In the genomic region with DNA sequence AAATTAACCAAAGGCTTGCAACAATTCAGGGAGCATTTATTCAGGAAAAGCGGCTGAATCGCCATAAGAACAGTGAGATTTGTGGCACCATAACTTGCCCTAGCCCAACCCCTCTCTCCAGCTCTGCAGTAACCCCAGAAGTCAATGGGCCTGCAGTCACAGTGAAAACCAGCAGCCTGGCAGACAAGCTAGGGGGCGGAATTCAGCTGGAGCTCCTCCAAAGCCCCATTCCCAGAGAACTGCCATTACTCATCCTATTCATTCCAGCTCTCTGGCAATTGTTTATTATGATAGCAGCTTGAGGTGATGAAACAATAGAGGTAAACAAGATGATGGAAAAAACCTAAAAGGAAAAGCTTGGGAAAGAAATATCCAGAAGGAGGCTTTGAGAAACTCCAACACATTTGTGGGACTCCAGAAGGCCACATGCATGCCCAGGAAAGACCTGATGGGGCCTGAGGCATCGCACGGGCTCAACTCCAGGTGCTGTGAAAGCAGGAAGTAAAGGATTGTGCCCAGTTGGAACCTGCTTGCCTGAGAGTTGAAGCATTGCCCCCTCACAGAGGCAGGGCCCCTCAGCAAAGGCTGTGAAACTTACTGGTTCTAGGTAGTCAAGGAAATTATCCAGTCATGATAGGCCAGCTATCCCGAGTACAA, we compare ENCODE assay signal across 10 cellular contexts.
A peak's percentile ranks its signal among the peaks of the same experiment; 100 is the strongest.
DNase-seq lines count a peak whose midpoint lies in the region; ATAC-seq, FAIRE-seq and TF ChIP-seq lines count a peak whose summit lies in the region.
"Had no signal": no experiment of that assay in that cellular context is flagged by ENCODE, and none has a peak within 500 bp of the region (broad histone marks: within the 10 kb centered on the region; RNA-seq: fewer than 3 reads in every experiment).

No MANE protein-coding gene starts in this region.

- peak overlapping the region; percentile 40 for H3K4me2 ChIP-seq in endothelial cell of umbilical vein (ENCODE audit: insufficient read depth, low read length)

- H3K36me3 Mint-ChIP-seq in activated T-helper 2 cell treated with anti-CD3 and anti-CD28 coated beads, Interferon-gamma antibody, Interleukin-2, Interleukin-4, amounts not matched to agents 10 μg/mL and 5 μg/mL and 100 μg/mL, durations not matched to agents 14 hours and 24 hours and 36 hours (ENCODE audit: low read depth) = no peaks in the 10 kb centered on the region

- no peak for TF ChIP-seq POLR2A in endothelial cell of umbilical vein (IDR thresholded peaks at IDR 0.05; ENCODE audit: low read depth, low read length)

- no TSS peak for BruUV-seq in endothelial cell of umbilical vein (replicated peaks; lab: Mats Ljungman, UMichigan)

- H3K4me1 ChIP-seq in endothelial cell of umbilical vein (ENCODE audit: control insufficient read depth, extremely low read depth, insufficient read depth, low read length) (peaks cover 20% of the 10 kb centered on the region), muscle layer of duodenum (ENCODE audit: control insufficient read depth in 1 of 2, insufficient read depth in 2 of 2, low read length in 2 of 2) (peaks cover 10 to 21% of the 10 kb centered on the region in 2 donors)

- H3K9ac ChIP-seq in endothelial cell of umbilical vein (replicated peaks; ENCODE audit: extremely low read depth, insufficient read depth, low read length) = no peak overlapping the region

- H3K27me3 Mint-ChIP-seq in activated T-helper 2 cell treated with anti-CD3 and anti-CD28 coated beads, Interferon-gamma antibody, Interleukin-2, Interleukin-4, amounts not matched to agents 10 μg/mL and 5 μg/mL and 100 μg/mL, durations not matched to agents 14 hours and 24 hours and 36 hours (ENCODE audit: low read depth) = peaks cover 6% of the 10 kb centered on the region

- H3K79me2 ChIP-seq in endothelial cell of umbilical vein (ENCODE audit: control insufficient read depth, insufficient read depth, low read length) = no peaks in the 10 kb centered on the region

- H4K20me1 ChIP-seq in endothelial cell of umbilical vein (replicated peaks; ENCODE audit: control insufficient read depth, extremely low read depth, insufficient read depth, low read length) = no peaks in the 10 kb centered on the region

- H3K27ac ChIP-seq in endothelial cell of umbilical vein (ENCODE audit: insufficient read depth, low read depth, low read length) (peak overlapping the region; percentile 10), muscle layer of duodenum (ENCODE audit: low read length) (peak overlapping the region; percentile 8)
- H3K27ac ChIP-seq: SK-N-MC had no signal

- H3K4me3 ChIP-seq in endothelial cell of umbilical vein (replicated peaks in 1 of 3; ENCODE audit: insufficient read depth in 1 of 3, low read depth in 1 of 3, low read length in 3 of 3) (no peak overlapping the region), muscle layer of duodenum (ENCODE audit: low read depth in 1 of 2, low read length in 2 of 2) (no peak overlapping the region)
- H3K4me3 ChIP-seq: SK-N-MC had no signal

- no peak overlapping the region for H2AFZ ChIP-seq in endothelial cell of umbilical vein (ENCODE audit: low read depth, low read length)

- peak; percentile 96 for FAIRE-seq in endothelial cell of umbilical vein (lab: Jason Lieb, UNC)

- H3K4me3 Mint-ChIP-seq in activated T-helper 2 cell treated with anti-CD3 and anti-CD28 coated beads, Interferon-gamma antibody, Interleukin-2, Interleukin-4, amounts not matched to agents 10 μg/mL and 5 μg/mL and 100 μg/mL, durations not matched to agents 14 hours and 24 hours and 36 hours (ENCODE audit: low read depth) = no peak overlapping the region

- ATAC-seq in HG03159 (IDR thresholded peaks at IDR 0.05; ENCODE audit: unreplicated experiment) = no peak
- no peak for ATAC-seq in HG03354 (IDR thresholded peaks at IDR 0.05; ENCODE audit: poor library complexity, severe bottlenecking, unreplicated experiment)

- H3K4me1 Mint-ChIP-seq in activated T-helper 2 cell treated with anti-CD3 and anti-CD28 coated beads, Interferon-gamma antibody, Interleukin-2, Interleukin-4, amounts not matched to agents 10 μg/mL and 5 μg/mL and 100 μg/mL, durations not matched to agents 14 hours and 24 hours and 36 hours (ENCODE audit: low read depth) = no peaks in the 10 kb centered on the region

- TF ChIP-seq CTCF in AG09319 (IDR thresholded peaks at IDR 0.05; ENCODE audit: low read depth, low read length) (peak; percentile 68), endothelial cell of umbilical vein (IDR thresholded peaks at IDR 0.05; ENCODE audit: extremely low read depth in 1 of 2, insufficient read depth in 1 of 2, low read depth in 1 of 2, low read length in 2 of 2) (peak; percentile 41 to 45)

- H3K36me3 ChIP-seq in endothelial cell of umbilical vein (ENCODE audit: control insufficient read depth in 2 of 2, extremely low read depth in 1 of 2, insufficient read depth in 2 of 2, low read length in 2 of 2) (no peaks in the 10 kb centered on the region), muscle layer of duodenum (ENCODE audit: control insufficient read depth in 1 of 2, insufficient read depth in 2 of 2, low read length in 2 of 2) (no peaks in the 10 kb centered on the region)

- DNase-seq in AG09319 (ENCODE audit: extremely low read depth, low read depth) (peak; percentile 88), NCI-H446 treated with DMSO at 0.1 percent for 48 hours (lab: John Stamatoyannopoulos, UW) (peak; percentile 74), endothelial cell of umbilical vein (ENCODE audit: low read depth, low spot score) (peak; percentile 93), NCI-H1105 (lab: John Stamatoyannopoulos, UW) (no peak)
- no peak for DNase-seq in activated T-helper 2 cell treated with anti-CD3 and anti-CD28 coated beads, Interferon-gamma antibody, Interleukin-2, Interleukin-4, amounts not matched to agents 10 μg/mL and 5 μg/mL and 100 μg/mL, durations not matched to agents 14 hours and 24 hours and 36 hours (ENCODE audit: low spot score)
- DNase-seq: activated naive CD4-positive, alpha-beta T cell had no signal

- H3K9me3 ChIP-seq in endothelial cell of umbilical vein (replicated peaks; ENCODE audit: control insufficient read depth, insufficient read depth, low read length) = no peaks in the 10 kb centered on the region
- no peaks in the 10 kb centered on the region for H3K9me3 ChIP-seq in muscle layer of duodenum (ENCODE audit: control insufficient read depth in 1 of 2, low read length in 2 of 2)

- no peak overlapping the region for H3K27ac Mint-ChIP-seq in activated T-helper 2 cell treated with anti-CD3 and anti-CD28 coated beads, Interferon-gamma antibody, Interleukin-2, Interleukin-4, amounts not matched to agents 10 μg/mL and 5 μg/mL and 100 μg/mL, durations not matched to agents 14 hours and 24 hours and 36 hours

- no peaks in the 10 kb centered on the region for H3K9me1 ChIP-seq in endothelial cell of umbilical vein (replicated peaks; ENCODE audit: control insufficient read depth, extremely low read depth, insufficient read depth, low read length)

- CTCF ChIA-PET in endothelial cell of umbilical vein (lab: Charles Lee) = interaction anchor here (0.9 to 2.3 kb wide), 10 partner anchors 9 to 190 kb away, joined by 3 to 9 read pairs (median 4); no protein-coding TSS in a partner anchor

- dilution Hi-C loops in endothelial cell of umbilical vein (cut with MboI; ENCODE audit: extremely low pct_ligation_motif_present, low sequenced_read_pairs) = no loop called here

- peaks cover 13% of the 10 kb centered on the region for H3K9me3 Mint-ChIP-seq in activated T-helper 2 cell treated with anti-CD3 and anti-CD28 coated beads, Interferon-gamma antibody, Interleukin-2, Interleukin-4, amounts not matched to agents 10 μg/mL and 5 μg/mL and 100 μg/mL, durations not matched to agents 14 hours and 24 hours and 36 hours

- H3K27me3 ChIP-seq in endothelial cell of umbilical vein (ENCODE audit: control insufficient read depth in 2 of 2, insufficient read depth in 2 of 2, low read length in 2 of 2) = no peaks in the 10 kb centered on the region
- H3K27me3 ChIP-seq in muscle layer of duodenum (ENCODE audit: low read depth, low read length) = no peaks in the 10 kb centered on the region

- intact Hi-C loops in endothelial cell of umbilical vein (cut with micrococcal nuclease) = loop anchor here (5.0 kb wide), 1 partner anchor 112 kb away; no protein-coding TSS in a partner anchor
- intact Hi-C loops in activated T-helper 2 cell treated with anti-CD3 and anti-CD28 coated beads, Interferon-gamma antibody, Interleukin-2, Interleukin-4, amounts not matched to agents 10 μg/mL and 5 μg/mL and 100 μg/mL, durations not matched to agents 14 hours and 24 hours and 36 hours (cut with micrococcal nuclease) = no loop called here

- POLR2A ChIA-PET in endothelial cell of umbilical vein (lab: Charles Lee) = no interaction called here

TF ChIP-seq in endothelial cell of umbilical vein, 7 proteins besides CTCF, POLR2A, EP300 and RAD21:
- TF ChIP-seq FOS (IDR thresholded peaks at IDR 0.05; ENCODE audit: borderline replicate concordance, insufficient read depth, low read length) (peak; percentile 10), GATA2 (IDR thresholded peaks at IDR 0.05; ENCODE audit: insufficient read depth, insufficient read length, low read depth, low read length) (no peak)

Comparison
In these comparisons a context has a peak if more than half of its experiments do, and no peak if none do; other contexts are left out.
1. DNase-seq: peak in AG09319 (single experiment), NCI-H446 treated with DMSO at 0.1 percent for 48 hours (single experiment) and endothelial cell of umbilical vein (single experiment); none in NCI-H1105 (single experiment) and activated T-helper 2 cell treated with anti-CD3 and anti-CD28 coated beads, Interferon-gamma antibody, Interleukin-2, Interleukin-4, amounts not matched to agents 10 μg/mL and 5 μg/mL and 100 μg/mL, durations not matched to agents 14 hours and 24 hours and 36 hours (single experiment).